Comparison of ENCODE assay signal across 18 cellular contexts in genomic region chr2:216410550-216410949, GRCh38. TPM values are rescaled to one million over a fixed set of nuclear protein-coding genes. Genes with fewer than 3 reads are reported as not detected.
"Had no signal": no experiment of that assay in that cellular context is flagged by ENCODE, and none has a peak within 500 bp of the region (broad histone marks: within the 10 kb centered on the region; RNA-seq: fewer than 3 reads in every experiment).

No MANE protein-coding gene starts in this region.

- H3K4me3 ChIP-seq: dorsolateral prefrontal cortex, left ventricle myocardium inferior, ovary, sigmoid colon, spleen had no signal

- H3K27ac ChIP-seq: dorsolateral prefrontal cortex, left ventricle myocardium inferior, ovary, sigmoid colon, spleen had no signal

- H3K36me3 ChIP-seq: ovary had no signal

- DNase-seq: activated B cell treated with CpG ODN at 0.5 μM for 24 hours; activated CD4-positive, alpha-beta T cell treated with anti-CD3 and anti-CD28 coated beads for 48 hours; activated CD8-positive, alpha-beta memory T cell treated with anti-CD3 and anti-CD28 coated beads, Interleukin-2, amount 50 U/mL, for 4 hours; activated CD8-positive, alpha-beta T cell treated with anti-CD3 and anti-CD28 coated beads, Interleukin-2, amount 10 ng/mL, durations not matched to agents 7 days and 5 days; activated gamma-delta T cell; activated T-cell treated with anti-CD3 and anti-CD28 coated beads, Interleukin-2, amount 50 U/mL, for 48 hours; dorsolateral prefrontal cortex; endodermal cell; left ventricle myocardium inferior; naive B cell; ovary; sigmoid colon; spleen had no signal

- H3K9me3 ChIP-seq: left ventricle myocardium inferior, ovary, sigmoid colon, spleen had no signal

- H3K27me3 Mint-ChIP-seq: stimulated activated naive CD8-positive, alpha-beta T cell treated with anti-CD3 and anti-CD28 coated beads, Interleukin-15, Interleukin-2, amounts not matched to agents 100 ng/mL and 50 ng/mL, for 24 hours had no signal

- H3K4me3 Mint-ChIP-seq: activated B cell treated with CpG ODN at 0.5 μM for 24 hours; activated CD8-positive, alpha-beta T cell treated with anti-CD3 and anti-CD28 coated beads, Interleukin-2, amount 10 ng/mL, durations not matched to agents 7 days and 5 days; endodermal cell; stimulated activated naive CD8-positive, alpha-beta T cell treated with anti-CD3 and anti-CD28 coated beads, Interleukin-15, Interleukin-2, amounts not matched to agents 100 ng/mL and 50 ng/mL, for 24 hours; type B pancreatic cell had no signal

- ATAC-seq: activated CD8-positive, alpha-beta T cell treated with anti-CD3 and anti-CD28 coated beads, Interleukin-2, amount 10 ng/mL, durations not matched to agents 7 days and 5 days; activated naive CD4-positive, alpha-beta T cell treated with anti-CD3 and anti-CD28 coated beads, Interleukin-2, amount 50 U/mL, for 72 hours had no signal

- H3K9me3 Mint-ChIP-seq: activated B cell treated with CpG ODN at 0.5 μM for 24 hours; activated naive CD4-positive, alpha-beta T cell treated with anti-CD3 and anti-CD28 coated beads, Interleukin-2, amount 50 U/mL, for 72 hours; endodermal cell; naive B cell; stimulated activated naive CD8-positive, alpha-beta T cell treated with anti-CD3 and anti-CD28 coated beads, Interleukin-15, Interleukin-2, amounts not matched to agents 100 ng/mL and 50 ng/mL, for 24 hours; type B pancreatic cell had no signal

- H3K36me3 Mint-ChIP-seq: activated naive CD4-positive, alpha-beta T cell treated with anti-CD3 and anti-CD28 coated beads, Interleukin-2, amount 50 U/mL, for 72 hours; naive B cell; type B pancreatic cell had no signal

- H3K27ac Mint-ChIP-seq: activated B cell treated with CpG ODN at 0.5 μM for 24 hours; activated CD8-positive, alpha-beta T cell treated with anti-CD3 and anti-CD28 coated beads, Interleukin-2, amount 10 ng/mL, durations not matched to agents 7 days and 5 days; activated naive CD4-positive, alpha-beta T cell treated with anti-CD3 and anti-CD28 coated beads, Interleukin-2, amount 50 U/mL, for 72 hours; endodermal cell; naive B cell; stimulated activated naive CD8-positive, alpha-beta T cell treated with anti-CD3 and anti-CD28 coated beads, Interleukin-15, Interleukin-2, amounts not matched to agents 100 ng/mL and 50 ng/mL, for 24 hours; type B pancreatic cell had no signal

RNA-seq across cellular contexts. Expression of gene MARCHF4, which starts 38.3 kb away (rescaled TPM):
- total RNA-seq: activated B cell treated with CpG ODN at 0.5 μM for 24 hours; activated CD8-positive, alpha-beta T cell treated with anti-CD3 and anti-CD28 coated beads, Interleukin-2, amount 10 ng/mL, durations not matched to agents 7 days and 5 days; activated naive CD4-positive, alpha-beta T cell treated with anti-CD3 and anti-CD28 coated beads, Interleukin-2, amount 50 U/mL, for 72 hours; cardiac septum; mononuclear cell; spleen had no signal
